ENCODE assay signal across 8 cellular contexts in the genomic region with DNA sequence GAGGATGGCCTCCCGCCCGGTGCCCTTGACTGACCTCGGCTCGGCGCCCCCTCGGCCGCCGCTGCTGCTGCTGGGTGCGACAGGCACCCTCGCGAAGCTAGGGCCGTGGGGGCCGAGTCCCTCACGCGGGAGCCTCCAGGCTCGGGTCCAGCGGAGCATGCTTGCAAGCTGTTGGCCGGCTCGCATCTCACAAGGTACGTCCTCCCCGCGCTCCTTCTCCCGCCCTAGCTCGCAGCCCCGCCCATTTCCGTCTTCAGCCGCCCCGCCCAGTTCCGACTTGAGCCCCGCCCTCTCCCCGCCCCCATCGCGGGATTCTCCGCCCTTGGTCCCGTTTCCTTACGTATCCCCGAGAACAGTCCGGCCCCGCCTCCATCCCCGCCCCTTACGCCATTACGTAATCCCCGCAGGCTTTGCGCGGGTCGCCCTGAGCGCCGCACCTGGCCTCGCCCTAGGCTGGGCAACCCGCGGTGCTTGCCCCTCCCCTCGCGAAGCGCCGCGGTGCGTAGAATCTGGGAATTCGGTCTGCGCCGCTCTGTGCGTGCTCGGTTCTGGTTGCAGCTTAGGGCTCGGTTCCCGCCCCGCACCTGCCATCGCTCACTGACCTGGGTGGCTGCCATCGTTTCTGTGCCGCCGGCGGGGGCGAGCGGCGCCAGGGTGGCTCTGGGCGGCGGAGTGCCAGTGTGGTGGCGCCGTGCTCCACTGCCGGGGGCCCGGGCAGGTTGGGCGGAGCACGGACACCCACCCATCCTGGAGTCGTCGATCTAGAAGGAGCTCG. TPM values are rescaled to one million over a fixed set of nuclear protein-coding genes. Genes with fewer than 3 reads are reported as not detected.
DNase-seq lines count a peak whose midpoint lies in the region; ATAC-seq lines count a peak whose summit lies in the region.

A gene with protein sequence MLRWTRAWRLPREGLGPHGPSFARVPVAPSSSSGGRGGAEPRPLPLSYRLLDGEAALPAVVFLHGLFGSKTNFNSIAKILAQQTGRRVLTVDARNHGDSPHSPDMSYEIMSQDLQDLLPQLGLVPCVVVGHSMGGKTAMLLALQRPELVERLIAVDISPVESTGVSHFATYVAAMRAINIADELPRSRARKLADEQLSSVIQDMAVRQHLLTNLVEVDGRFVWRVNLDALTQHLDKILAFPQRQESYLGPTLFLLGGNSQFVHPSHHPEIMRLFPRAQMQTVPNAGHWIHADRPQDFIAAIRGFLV (minus strand): TSS at position 191 of the 775 bp plus-strand sequence. CDS start 32 bp downstream, at position 159.

- no peaks in the 10 kb centered on the region for H3K36me3 Mint-ChIP-seq in IgD-negative memory B cell

- no peaks in the 10 kb centered on the region for H3K9me3 ChIP-seq in mononuclear cell (ENCODE audit: low read depth, low read length)

- H3K9me3 Mint-ChIP-seq in IgD-negative memory B cell, result no peaks in the 10 kb centered on the region

- no peaks in the 10 kb centered on the region for H3K27me3 Mint-ChIP-seq in IgD-negative memory B cell

- no peaks in the 10 kb centered on the region for H3K27me3 ChIP-seq in mononuclear cell (ENCODE audit: insufficient read depth, low read length)

- H3K4me3 ChIP-seq in mononuclear cell (ENCODE audit: low read length), result peak within 1 kb of the TSS; percentile 72

- ATAC-seq in GM21529 (IDR thresholded peaks at IDR 0.05; ENCODE audit: unreplicated experiment), result peak; percentile 90

- H3K4me3 Mint-ChIP-seq in IgD-negative memory B cell, result peak within 1 kb of the TSS; percentile 90 to 96 (median 92)

- H3K4me1 Mint-ChIP-seq in IgD-negative memory B cell, result peaks cover 4 to 11% (median 8%) of the 10 kb centered on the region in 3 donors

- peak; percentile 95 for DNase-seq in DMS 273 treated with DMSO at 0.1 percent for 48 hours (lab: John Stamatoyannopoulos, UW)
- DNase-seq in OCI-M1 (lab: John Stamatoyannopoulos, UW), result peak; percentile 99
- peak; percentile 99 for DNase-seq in activated T-cell treated with anti-CD3 and anti-CD28 coated beads for 24 hours (ENCODE audit: low read depth)
- peak; percentile 93 for DNase-seq in epidermal melanocyte (ENCODE audit: insufficient read length, low spot score)
- peak; percentile 96 to 98 for DNase-seq in stimulated activated CD8-positive, alpha-beta memory T cell treated with anti-CD3 and anti-CD28 coated beads, Interleukin-2, amount 100 ng/mL, for 48 hours (ENCODE audit: low read depth in 2 of 2)

- peaks cover 21% of the 10 kb centered on the region for H3K4me1 ChIP-seq in mononuclear cell (ENCODE audit: insufficient read depth, low read length)

- H3K27ac Mint-ChIP-seq in IgD-negative memory B cell, result peak within 1 kb of the TSS; percentile 69 to 94 (median 78)

RNA-seq across cellular contexts. Expression of the gene that starts here (rescaled TPM):
- polyA plus RNA-seq in IgD-negative memory B cell, result 13.6 TPM
- total RNA-seq in mononuclear cell, result 5.6 TPM

Comparison
In these comparisons a context has a peak if more than half of its experiments do, and no peak if none do; other contexts are left out.
1. Peak in every context shown above with its lines: DNase-seq, ATAC-seq and H3K4me3 ChIP-seq.